In the genomic region with DNA sequence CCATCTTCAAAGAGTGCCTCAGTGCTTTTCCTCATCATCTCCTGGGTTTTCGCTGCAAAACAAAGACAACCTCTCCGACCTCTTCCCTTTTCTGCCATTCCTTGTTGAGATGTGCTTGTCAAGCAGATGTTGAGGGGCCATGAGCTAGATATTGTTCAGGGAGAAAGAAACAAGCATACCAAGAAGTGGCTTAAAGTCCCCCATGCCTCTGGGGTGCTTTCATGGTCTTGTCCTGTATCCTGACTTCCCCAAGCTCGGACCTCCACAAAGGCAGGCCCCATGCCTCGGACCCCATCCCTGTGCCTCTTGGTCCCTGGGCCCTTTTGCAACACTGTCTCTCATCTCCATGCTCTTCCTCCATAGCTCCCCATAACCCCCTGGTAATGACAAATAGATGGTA, we compare ENCODE assay signal across 24 cellular contexts.
"Had no signal": no experiment of that assay in that cellular context is flagged by ENCODE, and none has a peak within 500 bp of the region (broad histone marks: within the 10 kb centered on the region; RNA-seq: fewer than 3 reads in every experiment).

No MANE protein-coding gene starts in this region.

- ATAC-seq: effector memory CD8-positive, alpha-beta T cell; esophagus mucosa; foreskin keratinocyte; gastrocnemius medialis; gastroesophageal sphincter; heart left ventricle; heart right ventricle had no signal

- H3K27me3 ChIP-seq: colonic mucosa, gastrocnemius medialis had no signal

- H3K4me1 ChIP-seq: colonic mucosa, esophagus squamous epithelium, foreskin keratinocyte, gastrocnemius medialis, gastroesophageal sphincter, heart left ventricle, heart right ventricle had no signal

- H3K9me3 ChIP-seq: colonic mucosa, esophagus squamous epithelium, gastrocnemius medialis, gastroesophageal sphincter had no signal

- H3K27me3 Mint-ChIP-seq: dendritic cell treated with granulocyte-macrophage colony-stimulating factor and Interleukin-4, amounts not matched to agents 40 ng/mL and 50 ng/mL, for 4 days had no signal

- H3K4me3 ChIP-seq: colonic mucosa, coronary artery, dorsolateral prefrontal cortex, esophagus squamous epithelium, gastrocnemius medialis, gastroesophageal sphincter, heart left ventricle, heart right ventricle had no signal

- H3K9me3 Mint-ChIP-seq: dendritic cell treated with granulocyte-macrophage colony-stimulating factor and Interleukin-4, amounts not matched to agents 40 ng/mL and 50 ng/mL, for 4 days; endodermal cell had no signal

- H3K27ac ChIP-seq: colonic mucosa, coronary artery, dorsolateral prefrontal cortex, epithelial cell of prostate, esophagus squamous epithelium, foreskin keratinocyte, gastrocnemius medialis, gastroesophageal sphincter, heart left ventricle, heart right ventricle had no signal

- H3K36me3 ChIP-seq: colonic mucosa, esophagus squamous epithelium, gastrocnemius medialis, gastroesophageal sphincter, heart left ventricle, heart right ventricle had no signal

- H3K4me3 Mint-ChIP-seq: dendritic cell treated with granulocyte-macrophage colony-stimulating factor and Interleukin-4, amounts not matched to agents 40 ng/mL and 50 ng/mL, for 4 days; effector memory CD8-positive, alpha-beta T cell; endodermal cell had no signal

- DNase-seq: colonic mucosa; cortex of kidney; dermis blood vessel endothelial cell; dorsolateral prefrontal cortex; effector CD4-positive, alpha-beta T cell; effector CD8-positive, alpha-beta T cell; effector memory CD4-positive, alpha-beta T cell; effector memory CD8-positive, alpha-beta T cell; endodermal cell; erythroblast; esophagus squamous epithelium; foreskin fibroblast; foreskin keratinocyte; foreskin melanocyte; gastrocnemius medialis; glutamatergic neuron; head of caudate nucleus; heart left ventricle; heart right ventricle had no signal

- H3K27ac Mint-ChIP-seq: dendritic cell treated with granulocyte-macrophage colony-stimulating factor and Interleukin-4, amounts not matched to agents 40 ng/mL and 50 ng/mL, for 4 days; effector memory CD8-positive, alpha-beta T cell; endodermal cell had no signal
